14 cellular contexts compared by ENCODE assay signal in genomic region chr3:189512039-189512438, GRCh38.
DNase-seq lines count a peak whose midpoint lies in the region; ATAC-seq, FAIRE-seq and TF ChIP-seq lines count a peak whose summit lies in the region.
"Had no signal": no experiment of that assay in that cellular context is flagged by ENCODE, and none has a peak within 500 bp of the region (broad histone marks: within the 10 kb centered on the region; RNA-seq: fewer than 3 reads in every experiment).

No MANE protein-coding gene starts in this region.

- peak overlapping the region; percentile 90 for H3K27ac ChIP-seq in RWPE2 (ENCODE audit: poor library complexity, severe bottlenecking)
- H3K27ac ChIP-seq: spleen, testis had no signal

- no peak for FAIRE-seq in RCC 7860 (lab: Jason Lieb, UNC)

- H3K4me3 ChIP-seq in GM12875 (ENCODE audit: low read depth, low read length) (no peak overlapping the region), RWPE2 (ENCODE audit: severe bottlenecking) (no peak overlapping the region)
- H3K4me3 ChIP-seq: spleen, testis had no signal

- TF ChIP-seq CTCF in GM12875 (IDR thresholded peaks at IDR 0.05; ENCODE audit: borderline replicate concordance, insufficient read depth, low read depth, low read length) (peak; percentile 22; the same call in 1 of the 2 replicates), RWPE2 (IDR thresholded peaks at IDR 0.05; ENCODE audit: poor library complexity, severe bottlenecking) (no peak)

- ATAC-seq in GM21381 (IDR thresholded peaks at IDR 0.05; ENCODE audit: unreplicated experiment) (peak; percentile 64), HG03175 (IDR thresholded peaks at IDR 0.05; ENCODE audit: unreplicated experiment) (peak; percentile 70), RWPE2 (ENCODE audit: low read depth) (no peak)
- ATAC-seq: activated CD4-positive, alpha-beta T cell treated with anti-CD3 and anti-CD28 coated beads for 36 hours had no signal

- DNase-seq in RWPE2 (ENCODE audit: low spot score) = no peak
- no peak for DNase-seq in DMS 273 treated with DMSO at 0.1 percent for 48 hours (lab: John Stamatoyannopoulos, UW)
- DNase-seq in RCC 7860 (ENCODE audit: low spot score) = no peak
- DNase-seq in NCI-H1694 (lab: John Stamatoyannopoulos, UW) = no peak
- no peak for DNase-seq in activated CD4-positive, CD25-positive, alpha-beta regulatory T cell (lab: John Stamatoyannopoulos, UW)
- DNase-seq: activated CD4-positive, alpha-beta T cell treated with anti-CD3 and anti-CD28 coated beads for 36 hours; amniotic stem cell; CD4-positive, CD25-positive, alpha-beta regulatory T cell; mesendoderm; spleen; testis had no signal

- H3K36me3 ChIP-seq in RWPE2 (ENCODE audit: low read depth) = no peaks in the 10 kb centered on the region
- H3K36me3 ChIP-seq: spleen had no signal

- H3K27me3 ChIP-seq in RWPE2 (ENCODE audit: insufficient read depth, poor library complexity, severe bottlenecking) = no peaks in the 10 kb centered on the region
- H3K27me3 ChIP-seq: spleen, testis had no signal

- H3K9me3 ChIP-seq in RWPE2 (ENCODE audit: severe bottlenecking) = no peaks in the 10 kb centered on the region
- H3K9me3 ChIP-seq: testis had no signal

- peaks cover 15% of the 10 kb centered on the region for H3K4me1 ChIP-seq in RWPE2 (ENCODE audit: insufficient read depth, poor library complexity, severe bottlenecking)
- H3K4me1 ChIP-seq: spleen, testis had no signal
